In genomic region chr7:4973728-4974198, GRCh38 we compare ENCODE assay signal across 8 cellular contexts. TPM values are rescaled to one million over a fixed set of nuclear protein-coding genes. Genes with fewer than 3 reads are reported as not detected.
A peak's percentile ranks its signal among the peaks of the same experiment; 100 is the strongest.
DNase-seq lines count a peak whose midpoint lies in the region; ATAC-seq and TF ChIP-seq lines count a peak whose summit lies in the region.

No MANE protein-coding gene starts in this region.

- peaks cover 27% of the 10 kb centered on the region for H3K36me3 ChIP-seq in KOPT-K1 (ENCODE audit: insufficient read depth, low read length)

- H3K27ac Mint-ChIP-seq in natural killer cell treated with Interleukin-12 subunit alpha and Interleukin-12 subunit beta and Interleukin-15 and Interleukin-18, amount 100 ng/mL, for 72 hours, result peak overlapping the region; percentile 78 to 95

- H3K27me3 Mint-ChIP-seq in natural killer cell treated with Interleukin-12 subunit alpha and Interleukin-12 subunit beta and Interleukin-15 and Interleukin-18, amount 100 ng/mL, for 72 hours, result no peaks in the 10 kb centered on the region

- peak overlapping the region; percentile 64 for H3K27ac ChIP-seq in KOPT-K1 (ENCODE audit: low read depth, low read length, poor library complexity, severe bottlenecking)

- H3K4me3 Mint-ChIP-seq in natural killer cell treated with Interleukin-12 subunit alpha and Interleukin-12 subunit beta and Interleukin-15 and Interleukin-18, amount 100 ng/mL, for 72 hours, result peak overlapping the region; percentile 95

- H3K4me1 Mint-ChIP-seq in natural killer cell treated with Interleukin-12 subunit alpha and Interleukin-12 subunit beta and Interleukin-15 and Interleukin-18, amount 100 ng/mL, for 72 hours (ENCODE audit: low read depth in 2 of 2), result peaks cover 14 to 17% of the 10 kb centered on the region in 2 donors

- peaks cover 5% of the 10 kb centered on the region for H3K9me3 ChIP-seq in KOPT-K1 (ENCODE audit: insufficient read depth, low read length, poor library complexity, severe bottlenecking)

- peaks cover 10% of the 10 kb centered on the region for H3K36me3 Mint-ChIP-seq in natural killer cell treated with Interleukin-12 subunit alpha and Interleukin-12 subunit beta and Interleukin-15 and Interleukin-18, amount 100 ng/mL, for 72 hours

- no peaks in the 10 kb centered on the region for H3K9me3 Mint-ChIP-seq in natural killer cell treated with Interleukin-12 subunit alpha and Interleukin-12 subunit beta and Interleukin-15 and Interleukin-18, amount 100 ng/mL, for 72 hours

- peak; percentile 67 for TF ChIP-seq CTCF in fibroblast of pulmonary artery (IDR thresholded peaks at IDR 0.05; ENCODE audit: low read length, missing control alignments)

- peak; percentile 94 for DNase-seq in ELF-1 (ENCODE audit: low read depth, low spot score)
- peak; percentile 96 for DNase-seq in RPMI8226
- DNase-seq in activated T-helper 9 cell treated with anti-CD3 and anti-CD28 coated beads, Interleukin-2, amount 50 U/mL, for 16 hours (ENCODE audit: low read depth), result peak; percentile 91
- DNase-seq in fibroblast of pulmonary artery (ENCODE audit: low read depth), result peak; percentile 91
- DNase-seq in natural killer cell treated with Interleukin-12 subunit alpha and Interleukin-12 subunit beta and Interleukin-15 and Interleukin-18, amount 100 ng/mL, for 72 hours (ENCODE audit: low spot score), result peak; percentile 93
- peak; percentile 86 for DNase-seq in stimulated activated naive CD4-positive, alpha-beta T cell treated with Interleukin-2 at 50 U/mL for 16 hours (lab: John Stamatoyannopoulos, UW)

- ATAC-seq in GM21825 (IDR thresholded peaks at IDR 0.05; ENCODE audit: unreplicated experiment), result peak; percentile 94
- ATAC-seq in natural killer cell treated with Interleukin-12 subunit alpha and Interleukin-12 subunit beta and Interleukin-15 and Interleukin-18, amount 100 ng/mL, for 72 hours, result peak; percentile 98 to 99

- H3K4me3 ChIP-seq in fibroblast of pulmonary artery (replicated peaks; ENCODE audit: low read depth, low read length), result peak overlapping the region; percentile 73

RNA-seq across cellular contexts. Expression of gene MMD2, which starts 14.8 kb away (rescaled TPM):
- not detected for total RNA-seq in natural killer cell treated with Interleukin-12 subunit alpha and Interleukin-12 subunit beta and Interleukin-15 and Interleukin-18, amount 100 ng/mL, for 72 hours

Comparison
In these comparisons a context has a peak if more than half of its experiments do, and no peak if none do; other contexts are left out.
1. Peak in every context shown above with its lines: DNase-seq, ATAC-seq, H3K4me3 ChIP-seq and H3K27ac ChIP-seq.